23 cellular contexts compared by ENCODE assay signal in genomic region chr20:52404676-52405075, GRCh38.
DNase-seq lines count a peak whose midpoint lies in the region; ATAC-seq and TF ChIP-seq lines count a peak whose summit lies in the region.
"Had no signal": no experiment of that assay in that cellular context is flagged by ENCODE, and none has a peak within 500 bp of the region (broad histone marks: within the 10 kb centered on the region; RNA-seq: fewer than 3 reads in every experiment).

No MANE protein-coding gene starts in this region.

- no peak for TF ChIP-seq CTCF in BE2C (IDR thresholded peaks at IDR 0.05; ENCODE audit: low read depth, low read length)

- no peaks in the 10 kb centered on the region for H3K9me3 ChIP-seq in BE2C
- H3K9me3 ChIP-seq: ascending aorta, gastroesophageal sphincter, sigmoid colon, thoracic aorta, uterus had no signal

- no peak overlapping the region for H3K4me3 Mint-ChIP-seq in stimulated activated naive CD8-positive, alpha-beta T cell treated with anti-CD3 and anti-CD28 coated beads, Interleukin-15, Interleukin-2, amounts not matched to agents 100 ng/mL and 50 ng/mL, for 24 hours
- no peak overlapping the region for H3K4me3 Mint-ChIP-seq in activated CD4-positive, alpha-beta memory T cell treated with anti-CD3 and anti-CD28 coated beads for 36 hours
- H3K4me3 Mint-ChIP-seq in central memory CD8-positive, alpha-beta T cell: peak overlapping the region; percentile 26
- H3K4me3 Mint-ChIP-seq: stimulated activated naive B cell treated with anti-CD40 and anti-IgM and Interleukin-4, amounts not matched to agents 10 μg/mL and 1 μg/mL and 100 μg/mL, for 72 hours had no signal

- peaks cover 11% of the 10 kb centered on the region for H3K36me3 Mint-ChIP-seq in stimulated activated naive CD8-positive, alpha-beta T cell treated with anti-CD3 and anti-CD28 coated beads, Interleukin-15, Interleukin-2, amounts not matched to agents 100 ng/mL and 50 ng/mL, for 24 hours (ENCODE audit: low read depth)
- no peaks in the 10 kb centered on the region for H3K36me3 Mint-ChIP-seq in activated CD4-positive, alpha-beta memory T cell treated with anti-CD3 and anti-CD28 coated beads for 36 hours
- H3K36me3 Mint-ChIP-seq in central memory CD8-positive, alpha-beta T cell (ENCODE audit: insufficient read depth): peaks cover 3% of the 10 kb centered on the region
- H3K36me3 Mint-ChIP-seq: stimulated activated naive B cell treated with anti-CD40 and anti-IgM and Interleukin-4, amounts not matched to agents 10 μg/mL and 1 μg/mL and 100 μg/mL, for 72 hours had no signal

- H3K36me3 ChIP-seq in BE2C: no peaks in the 10 kb centered on the region
- H3K36me3 ChIP-seq: ascending aorta, cardiac muscle cell, gastroesophageal sphincter, sigmoid colon, thoracic aorta, uterus had no signal

- no peak for DNase-seq in stimulated activated naive CD8-positive, alpha-beta T cell treated with anti-CD3 and anti-CD28 coated beads, Interleukin-15, Interleukin-2, amounts not matched to agents 100 U/mL and 50 U/mL, for 24 hours
- no peak for DNase-seq in activated CD4-positive, alpha-beta memory T cell treated with anti-CD3 and anti-CD28 coated beads for 36 hours
- no peak for DNase-seq in central memory CD8-positive, alpha-beta T cell (ENCODE audit: low spot score in 2 of 2)
- DNase-seq in NCI-H1092 (lab: John Stamatoyannopoulos, UW) (no peak), BE2C (no peak)
- DNase-seq: hippocampal formation; KBM-7; left colon; NCI-H1417; NCI-H2029 treated with DMSO at 0.1 percent for 48 hours; NCI-H226; NCI-H748 treated with DMSO at 0.1 percent for 48 hours; sigmoid colon; stimulated activated CD4-positive, alpha-beta T cell treated with anti-CD3 and anti-CD28 coated beads, Interleukin-4, amount 100 ng/mL, for 4 hours; stimulated activated naive B cell treated with anti-CD40 and anti-IgM and Interleukin-4, amounts not matched to agents 10 μg/mL and 1 μg/mL and 100 μg/mL, for 72 hours; uterus had no signal

- no peaks in the 10 kb centered on the region; the same call in 1 of the 2 replicates for H3K27me3 ChIP-seq in BE2C
- H3K27me3 ChIP-seq: ascending aorta, gastroesophageal sphincter, sigmoid colon, uterus had no signal

- H3K27ac Mint-ChIP-seq in stimulated activated naive CD8-positive, alpha-beta T cell treated with anti-CD3 and anti-CD28 coated beads, Interleukin-15, Interleukin-2, amounts not matched to agents 100 ng/mL and 50 ng/mL, for 24 hours: peak overlapping the region; percentile 69
- H3K27ac Mint-ChIP-seq in activated CD4-positive, alpha-beta memory T cell treated with anti-CD3 and anti-CD28 coated beads for 36 hours: peak overlapping the region; percentile 63
- peak overlapping the region; percentile 93 for H3K27ac Mint-ChIP-seq in central memory CD8-positive, alpha-beta T cell (ENCODE audit: low read depth)
- H3K27ac Mint-ChIP-seq: stimulated activated naive B cell treated with anti-CD40 and anti-IgM and Interleukin-4, amounts not matched to agents 10 μg/mL and 1 μg/mL and 100 μg/mL, for 72 hours had no signal

- H3K4me1 ChIP-seq in BE2C: no peaks in the 10 kb centered on the region
- H3K4me1 ChIP-seq: ascending aorta, gastroesophageal sphincter, sigmoid colon, uterus had no signal

- H3K4me1 Mint-ChIP-seq in stimulated activated naive CD8-positive, alpha-beta T cell treated with anti-CD3 and anti-CD28 coated beads, Interleukin-15, Interleukin-2, amounts not matched to agents 100 ng/mL and 50 ng/mL, for 24 hours (ENCODE audit: low read depth): peaks cover 67% of the 10 kb centered on the region
- peaks cover 64% of the 10 kb centered on the region for H3K4me1 Mint-ChIP-seq in activated CD4-positive, alpha-beta memory T cell treated with anti-CD3 and anti-CD28 coated beads for 36 hours (ENCODE audit: low read depth)
- H3K4me1 Mint-ChIP-seq in central memory CD8-positive, alpha-beta T cell: peaks cover 68% of the 10 kb centered on the region

- H3K9me3 Mint-ChIP-seq in stimulated activated naive CD8-positive, alpha-beta T cell treated with anti-CD3 and anti-CD28 coated beads, Interleukin-15, Interleukin-2, amounts not matched to agents 100 ng/mL and 50 ng/mL, for 24 hours: peaks cover 18% of the 10 kb centered on the region
- no peaks in the 10 kb centered on the region for H3K9me3 Mint-ChIP-seq in activated CD4-positive, alpha-beta memory T cell treated with anti-CD3 and anti-CD28 coated beads for 36 hours
- peaks cover 14% of the 10 kb centered on the region for H3K9me3 Mint-ChIP-seq in central memory CD8-positive, alpha-beta T cell

- no peaks in the 10 kb centered on the region for H3K27me3 Mint-ChIP-seq in stimulated activated naive CD8-positive, alpha-beta T cell treated with anti-CD3 and anti-CD28 coated beads, Interleukin-15, Interleukin-2, amounts not matched to agents 100 ng/mL and 50 ng/mL, for 24 hours
- no peaks in the 10 kb centered on the region for H3K27me3 Mint-ChIP-seq in activated CD4-positive, alpha-beta memory T cell treated with anti-CD3 and anti-CD28 coated beads for 36 hours
- H3K27me3 Mint-ChIP-seq in central memory CD8-positive, alpha-beta T cell: no peaks in the 10 kb centered on the region

- intact Hi-C loops in activated CD4-positive, alpha-beta memory T cell treated with anti-CD3 and anti-CD28 coated beads for 36 hours (cut with micrococcal nuclease): loop anchor here (5.0 to 10.0 kb wide), 6 partner anchors 88 to 820 kb away; partner anchors contain the start of gene TSHZ2

- no peak for ATAC-seq in stimulated activated naive CD8-positive, alpha-beta T cell treated with anti-CD3 and anti-CD28 coated beads, Interleukin-15, Interleukin-2, amounts not matched to agents 100 U/mL and 50 U/mL, for 24 hours
- no peak for ATAC-seq in central memory CD8-positive, alpha-beta T cell (replicated peaks; ENCODE audit: extremely low read depth, poor library complexity, severe bottlenecking)
- no peak for ATAC-seq in HG03280 (IDR thresholded peaks at IDR 0.05; ENCODE audit: unreplicated experiment)
- ATAC-seq: gastroesophageal sphincter, HCT116, left colon had no signal

- POLR2A ChIA-PET in activated CD4-positive, alpha-beta memory T cell treated with anti-CD3 and anti-CD28 coated beads for 36 hours (lab: Charles Lee): no interaction called here

- CTCF ChIA-PET in activated CD4-positive, alpha-beta memory T cell treated with anti-CD3 and anti-CD28 coated beads for 36 hours (lab: Charles Lee): no interaction called here

- no peak overlapping the region for H3K4me3 ChIP-seq in BE2C (ENCODE audit: low read depth, low read length)
- H3K4me3 ChIP-seq: ascending aorta, cardiac muscle cell, gastroesophageal sphincter, sigmoid colon, thoracic aorta, uterus had no signal
